ENCODE assay signal across 8 cellular contexts in genomic region chr13:41059896-41060722, GRCh38. TPM values are rescaled to one million over a fixed set of nuclear protein-coding genes. Genes with fewer than 3 reads are reported as not detected.
DNase-seq lines count a peak whose midpoint lies in the region; ATAC-seq and TF ChIP-seq lines count a peak whose summit lies in the region.

No MANE protein-coding gene starts in this region.

- H3K27ac Mint-ChIP-seq in Calu3 (ENCODE audit: unreplicated experiment) = peak overlapping the region; percentile 80

- peaks cover 51% of the 10 kb centered on the region for H3K36me3 Mint-ChIP-seq in Calu3 (ENCODE audit: insufficient read depth, unreplicated experiment)

- H3K9me3 ChIP-seq in muscle layer of duodenum (ENCODE audit: control insufficient read depth in 1 of 2, low read length in 2 of 2) = no peaks in the 10 kb centered on the region

- no peak for TF ChIP-seq CTCF in Calu3 (IDR thresholded peaks at IDR 0.05; ENCODE audit: unreplicated experiment)

- DNase-seq in Calu3 (peak; percentile 88), HUDEP-2 (lab: John Stamatoyannopoulos, UW; ENCODE audit: unreplicated experiment in 76 of 76) (peak in 75 of 76 experiments; percentile 23 to 87 (median 81)), OCI-M1 (lab: John Stamatoyannopoulos, UW) (peak; percentile 97)
- DNase-seq in activated T-cell treated with anti-CD3 and anti-CD28 coated beads, Interleukin-2, amount 50 U/mL, for 1 hour = peak; percentile 72
- peak; percentile 42 to 53 for DNase-seq in stimulated activated CD8-positive, alpha-beta memory T cell treated with anti-CD3 and anti-CD28 coated beads, Interleukin-7, amount 100 ng/mL, for 1 hour (ENCODE audit: low read depth in 2 of 2)

- H3K27me3 ChIP-seq in muscle layer of duodenum (ENCODE audit: low read depth, low read length) = no peaks in the 10 kb centered on the region

- peak overlapping the region; percentile 71 to 88 for H3K4me3 ChIP-seq in muscle layer of duodenum (ENCODE audit: low read depth in 1 of 2, low read length in 2 of 2)

- CTCF ChIA-PET in Calu3 (lab: Charles Lee) = interaction anchor here (1.1 to 1.3 kb wide), 3 partner anchors 85 to 270 kb away, joined by 3 read pairs; partner anchors contain the start of gene SLC25A15

- peak overlapping the region; percentile 99 for H3K27ac ChIP-seq in muscle layer of duodenum (ENCODE audit: low read length)

- H3K4me1 Mint-ChIP-seq in Calu3 (ENCODE audit: low read depth, unreplicated experiment) = peaks cover 36% of the 10 kb centered on the region

- peak overlapping the region; percentile 71 for H3K4me3 Mint-ChIP-seq in Calu3 (ENCODE audit: low read depth, unreplicated experiment)

- H3K9me3 Mint-ChIP-seq in Calu3 (ENCODE audit: low read depth, unreplicated experiment) = no peaks in the 10 kb centered on the region

- ATAC-seq in GM21360 (IDR thresholded peaks at IDR 0.05; ENCODE audit: unreplicated experiment) = peak; percentile 28
- ATAC-seq in esophagus mucosa = peak; percentile 46

- peaks cover 28 to 61% of the 10 kb centered on the region in 2 donors for H3K4me1 ChIP-seq in muscle layer of duodenum (ENCODE audit: control insufficient read depth in 1 of 2, insufficient read depth in 2 of 2, low read length in 2 of 2)

- intact Hi-C loops in Calu3 (cut with micrococcal nuclease; ENCODE audit: unreplicated experiment) = loop anchor here (5.0 to 10.0 kb wide), 4 partner anchors 88 to 265 kb away; partner anchors contain the start of gene NAA16

- H3K36me3 ChIP-seq in muscle layer of duodenum (ENCODE audit: control insufficient read depth in 1 of 2, insufficient read depth in 2 of 2, low read length in 2 of 2) = peaks cover 0 to 33% of the 10 kb centered on the region in 2 donors

- no TSS peak for BruUV-seq in Calu3 (replicated peaks; lab: Mats Ljungman, UMichigan)

- no peaks in the 10 kb centered on the region for H3K27me3 Mint-ChIP-seq in Calu3 (ENCODE audit: unreplicated experiment)

RNA-seq across cellular contexts. Expression of gene WBP4, which starts 1.2 kb away (rescaled TPM):
- total RNA-seq in Calu3 (2022) (7.2 and 7.6 TPM in 2 replicates), esophagus mucosa (5.3 TPM)

RNA-seq across cellular contexts. Expression of gene ELF1, which starts 41.0 kb away (rescaled TPM):
- 63.4 and 63.5 TPM in 2 replicates for total RNA-seq in Calu3 (2022)
- total RNA-seq in esophagus mucosa = 68.9 TPM

Comparison
In these comparisons a context has a peak if more than half of its experiments do, and no peak if none do; other contexts are left out.
1. Peak in every context shown above with its lines: DNase-seq, ATAC-seq, H3K4me3 ChIP-seq and H3K27ac ChIP-seq.